ENCODE assay signal across 8 cellular contexts in genomic region chr19:10332965-10333757, GRCh38. TPM values are rescaled to one million over a fixed set of nuclear protein-coding genes. Genes with fewer than 3 reads are reported as not detected.
A peak's percentile ranks its signal among the peaks of the same experiment; 100 is the strongest.
DNase-seq lines count a peak whose midpoint lies in the region; ATAC-seq and TF ChIP-seq lines count a peak whose summit lies in the region.

A gene with protein sequence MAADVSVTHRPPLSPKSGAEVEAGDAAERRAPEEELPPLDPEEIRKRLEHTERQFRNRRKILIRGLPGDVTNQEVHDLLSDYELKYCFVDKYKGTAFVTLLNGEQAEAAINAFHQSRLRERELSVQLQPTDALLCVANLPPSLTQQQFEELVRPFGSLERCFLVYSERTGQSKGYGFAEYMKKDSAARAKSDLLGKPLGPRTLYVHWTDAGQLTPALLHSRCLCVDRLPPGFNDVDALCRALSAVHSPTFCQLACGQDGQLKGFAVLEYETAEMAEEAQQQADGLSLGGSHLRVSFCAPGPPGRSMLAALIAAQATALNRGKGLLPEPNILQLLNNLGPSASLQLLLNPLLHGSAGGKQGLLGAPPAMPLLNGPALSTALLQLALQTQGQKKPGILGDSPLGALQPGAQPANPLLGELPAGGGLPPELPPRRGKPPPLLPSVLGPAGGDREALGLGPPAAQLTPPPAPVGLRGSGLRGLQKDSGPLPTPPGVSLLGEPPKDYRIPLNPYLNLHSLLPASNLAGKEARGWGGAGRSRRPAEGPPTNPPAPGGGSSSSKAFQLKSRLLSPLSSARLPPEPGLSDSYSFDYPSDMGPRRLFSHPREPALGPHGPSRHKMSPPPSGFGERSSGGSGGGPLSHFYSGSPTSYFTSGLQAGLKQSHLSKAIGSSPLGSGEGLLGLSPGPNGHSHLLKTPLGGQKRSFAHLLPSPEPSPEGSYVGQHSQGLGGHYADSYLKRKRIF (minus strand): TSS chr19:10333529. CDS start chr19:10333507, 22 bp downstream.

- peak within 1 kb of the TSS in 1 of 2 experiments; percentile 29 for H3K23ac ChIP-seq in mesenchymal stem cell (ENCODE audit: low read length in 2 of 2)

- H3K27ac ChIP-seq in HUES48 (ENCODE audit: low read depth, low read length) (peak within 1 kb of the TSS; percentile 96), mesenchymal stem cell (ENCODE audit: low read length, poor library complexity, severe bottlenecking) (peak within 1 kb of the TSS; percentile 97)

- CTCF ChIA-PET in Calu3 (lab: Charles Lee), result interaction anchor here (0.6 to 1.0 kb wide), 2 partner anchors 55 to 213 kb away, joined by 3 to 4 read pairs; no protein-coding TSS in a partner anchor

- H3K27ac Mint-ChIP-seq in Calu3 (ENCODE audit: unreplicated experiment), result peak within 1 kb of the TSS; percentile 66
- H3K27ac Mint-ChIP-seq in effector memory CD8-positive, alpha-beta T cell, result peak within 1 kb of the TSS; percentile 91 to 95

- H2AK5ac ChIP-seq in mesenchymal stem cell (ENCODE audit: low read length, severe bottlenecking), result no peak within 1 kb of the TSS

- ATAC-seq in GM21423 (IDR thresholded peaks at IDR 0.05; ENCODE audit: unreplicated experiment), result peak; percentile 88
- peak; percentile 92 for ATAC-seq in effector memory CD8-positive, alpha-beta T cell (replicated peaks)

- H2AFZ ChIP-seq in mesenchymal stem cell (ENCODE audit: low read depth, low read length), result peak within 1 kb of the TSS; percentile 72

- H3K4me3 ChIP-seq in HUES48 (ENCODE audit: low read depth, low read length), result peak within 1 kb of the TSS; percentile 90
- H3K4me3 ChIP-seq in NT2/D1 (ENCODE audit: insufficient read length, low read depth), result peak within 1 kb of the TSS; percentile 98
- H3K4me3 ChIP-seq in mesenchymal stem cell (ENCODE audit: insufficient read depth in 1 of 2, low read depth in 1 of 2, low read length in 2 of 2), result peak within 1 kb of the TSS; percentile 89 to 97

- H2BK120ac ChIP-seq in mesenchymal stem cell (ENCODE audit: low read depth, low read length), result peak within 1 kb of the TSS; percentile 52

- BruUV-seq in Calu3 (replicated peaks; lab: Mats Ljungman, UMichigan), result no TSS peak

- H3K36me3 Mint-ChIP-seq in Calu3 (ENCODE audit: insufficient read depth, unreplicated experiment), result peaks cover 44% of the 10 kb centered on the region
- peaks cover 70% of the 10 kb centered on the region for H3K36me3 Mint-ChIP-seq in effector memory CD8-positive, alpha-beta T cell (ENCODE audit: insufficient read depth)

- H3K14ac ChIP-seq in mesenchymal stem cell (ENCODE audit: low read length in 2 of 2), result peak within 1 kb of the TSS in 1 of 2 experiments; percentile 53

- peaks cover 6% of the 10 kb centered on the region; the same call in 1 of the 2 replicates for H3K27me3 ChIP-seq in HUES48 (ENCODE audit: control insufficient read depth, insufficient read depth, low read length)
- peaks cover 16% of the 10 kb centered on the region for H3K27me3 ChIP-seq in NT2/D1 (ENCODE audit: insufficient read depth, insufficient read length)
- H3K27me3 ChIP-seq in mesenchymal stem cell (ENCODE audit: control insufficient read depth in 1 of 2, insufficient read depth in 1 of 2, low read length in 2 of 2), result no peaks in the 10 kb centered on the region

- no peaks in the 10 kb centered on the region for H3K4me1 Mint-ChIP-seq in Calu3 (ENCODE audit: low read depth, unreplicated experiment)
- H3K4me1 Mint-ChIP-seq in effector memory CD8-positive, alpha-beta T cell (ENCODE audit: low read depth in 2 of 2), result peaks cover 17 to 28% of the 10 kb centered on the region in 2 donors

- H3K4ac ChIP-seq in mesenchymal stem cell (ENCODE audit: low read depth in 1 of 2, low read length in 2 of 2), result peak within 1 kb of the TSS; percentile 57 to 87

- H2BK12ac ChIP-seq in mesenchymal stem cell (ENCODE audit: low read length in 2 of 2), result peak within 1 kb of the TSS; percentile 11 to 73

- TF ChIP-seq CTCF in Calu3 (IDR thresholded peaks at IDR 0.05; ENCODE audit: unreplicated experiment), result no peak

- H3K9me3 ChIP-seq in HUES48 (ENCODE audit: control insufficient read depth, insufficient read depth, low read length) (no peaks in the 10 kb centered on the region), NT2/D1 (ENCODE audit: insufficient read depth, low read length) (no peaks in the 10 kb centered on the region), mesenchymal stem cell (ENCODE audit: control insufficient read depth, low read length) (no peaks in the 10 kb centered on the region)

- H3K4me2 ChIP-seq in mesenchymal stem cell (ENCODE audit: low read length, poor library complexity, severe bottlenecking), result peak within 1 kb of the TSS; percentile 82

- H3K27me3 Mint-ChIP-seq in Calu3 (ENCODE audit: unreplicated experiment), result no peaks in the 10 kb centered on the region
- no peaks in the 10 kb centered on the region for H3K27me3 Mint-ChIP-seq in effector memory CD8-positive, alpha-beta T cell

- peaks cover 27% of the 10 kb centered on the region for H3K79me1 ChIP-seq in mesenchymal stem cell (replicated peaks; ENCODE audit: low read length, poor library complexity, severe bottlenecking)

- H4K8ac ChIP-seq in mesenchymal stem cell (ENCODE audit: low read length), result peak within 1 kb of the TSS; percentile 95

- peak within 1 kb of the TSS; percentile 95 for H2BK5ac ChIP-seq in mesenchymal stem cell (ENCODE audit: low read depth, low read length, poor library complexity, severe bottlenecking)

- H3K9ac ChIP-seq in HUES48 (ENCODE audit: low read depth, low read length) (peak within 1 kb of the TSS; percentile 84), NT2/D1 (ENCODE audit: insufficient read length, low read depth) (peak within 1 kb of the TSS; percentile 92), mesenchymal stem cell (ENCODE audit: low read length) (peak within 1 kb of the TSS; percentile 98)

- H3K4me1 ChIP-seq in HUES48 (ENCODE audit: control insufficient read depth, insufficient read depth, low read length) (peaks cover 12% of the 10 kb centered on the region), NT2/D1 (ENCODE audit: insufficient read depth, insufficient read length) (peaks cover 24% of the 10 kb centered on the region), mesenchymal stem cell (ENCODE audit: control insufficient read depth, insufficient read depth, low read depth, low read length) (peaks cover 21% of the 10 kb centered on the region)

- H2BK15ac ChIP-seq in mesenchymal stem cell (ENCODE audit: low read depth, poor library complexity, severe bottlenecking), result peak within 1 kb of the TSS; percentile 80

- DNase-seq in Calu3 (peak; percentile 94), NT2/D1 (ENCODE audit: low read depth, low spot score) (peak; percentile 96), mesenchymal stem cell (peak; percentile 98)
- DNase-seq in activated CD8-positive, alpha-beta memory T cell treated with anti-CD3 and anti-CD28 coated beads for 48 hours (ENCODE audit: low read depth in 2 of 3, low spot score in 2 of 3), result peak; percentile 93 to 95 (median 94)
- DNase-seq in effector memory CD8-positive, alpha-beta T cell, result peak; percentile 93 to 97 (median 95)
- peak; percentile 96 for DNase-seq in stimulated activated CD8-positive, alpha-beta memory T cell treated with anti-CD3 and anti-CD28 coated beads, Interleukin-12 subunit alpha, Interleukin-12 subunit beta, amount 100 ng/mL, for 24 hours (ENCODE audit: extremely low read depth)

- peak within 1 kb of the TSS; percentile 87 for H4K91ac ChIP-seq in mesenchymal stem cell (ENCODE audit: low read length)

- under 1% methylated on average over 55 of the region's 82 CpGs for WGBS in mesenchymal stem cell

- intact Hi-C loops in Calu3 (cut with micrococcal nuclease; ENCODE audit: unreplicated experiment), result no loop called here

- H3K9me3 Mint-ChIP-seq in Calu3 (ENCODE audit: low read depth, unreplicated experiment), result no peaks in the 10 kb centered on the region
- H3K9me3 Mint-ChIP-seq in effector memory CD8-positive, alpha-beta T cell, result no peaks in the 10 kb centered on the region

- H3K4me3 Mint-ChIP-seq in Calu3 (ENCODE audit: low read depth, unreplicated experiment), result peak within 1 kb of the TSS; percentile 89
- H3K4me3 Mint-ChIP-seq in effector memory CD8-positive, alpha-beta T cell, result peak within 1 kb of the TSS; percentile 94 to 95

- H3K36me3 ChIP-seq in HUES48 (ENCODE audit: control insufficient read depth, insufficient read depth, low read length) (peaks cover 27% of the 10 kb centered on the region), NT2/D1 (ENCODE audit: insufficient read depth, insufficient read length, low read length) (peaks cover 39% of the 10 kb centered on the region), mesenchymal stem cell (ENCODE audit: control insufficient read depth in 1 of 2, insufficient read depth in 2 of 2, low read depth in 1 of 2, low read length in 2 of 2) (peaks cover 22 to 24% of the 10 kb centered on the region in 2 experiments)

- H3K18ac ChIP-seq in mesenchymal stem cell (ENCODE audit: low read depth in 1 of 2, low read length in 2 of 2), result peak within 1 kb of the TSS; percentile 73 to 80

RNA-seq across cellular contexts. Expression of the gene that starts here (rescaled TPM):
- total RNA-seq in Calu3 (2022), result 38.5 and 43.2 TPM in 2 replicates
- 24.7 TPM for polyA plus RNA-seq in mesenchymal stem cell (2013, experiment 1 of 2)
- polyA plus RNA-seq in mesenchymal stem cell (2013, experiment 2 of 2), result 24.2 TPM

Comparison
In these comparisons a context has a peak if more than half of its experiments do, and no peak if none do; other contexts are left out.
1. Peak in every context shown above with its lines: DNase-seq, ATAC-seq, H3K4me3 ChIP-seq and H3K27ac ChIP-seq.